13 cellular contexts compared by ENCODE assay signal in genomic region chr15:101246824-101247745, GRCh38. TPM values are rescaled to one million over a fixed set of nuclear protein-coding genes. Genes with fewer than 3 reads are reported as not detected.
DNase-seq lines count a peak whose midpoint lies in the region; ATAC-seq, FAIRE-seq and TF ChIP-seq lines count a peak whose summit lies in the region.
"Had no signal": no experiment of that assay in that cellular context is flagged by ENCODE, and none has a peak within 500 bp of the region (broad histone marks: within the 10 kb centered on the region; RNA-seq: fewer than 3 reads in every experiment).

No MANE protein-coding gene starts in this region.

- H3K9me3 ChIP-seq in keratinocyte (ENCODE audit: control insufficient read depth, low read depth, low read length): no peaks in the 10 kb centered on the region
- no peaks in the 10 kb centered on the region for H3K9me3 ChIP-seq in testis
- H3K9me3 ChIP-seq in MG63: no peaks in the 10 kb centered on the region
- no peaks in the 10 kb centered on the region for H3K9me3 ChIP-seq in Peyer's patch
- H3K9me3 ChIP-seq: thyroid gland had no signal

- H3K27me3 ChIP-seq in keratinocyte (ENCODE audit: control insufficient read depth, extremely low read depth, insufficient read depth, low read length): no peaks in the 10 kb centered on the region
- H3K27me3 ChIP-seq in testis: no peaks in the 10 kb centered on the region
- no peaks in the 10 kb centered on the region for H3K27me3 ChIP-seq in MG63
- H3K27me3 ChIP-seq in Peyer's patch: no peaks in the 10 kb centered on the region
- H3K27me3 ChIP-seq: thyroid gland had no signal

- dilution Hi-C loops in keratinocyte (cut with MboI; ENCODE audit: extremely low pct_ligation_motif_present, low sequenced_read_pairs): no loop called here

- TF ChIP-seq POLR2A in testis (IDR thresholded peaks at IDR 0.05) (no peak), Peyer's patch (IDR thresholded peaks at IDR 0.05) (no peak)

- no peak for ATAC-seq in activated CD8-positive, alpha-beta T cell treated with anti-CD3 and anti-CD28 coated beads, Interleukin-2, amount 10 ng/mL, durations not matched to agents 7 days and 5 days
- ATAC-seq: HCT116 had no signal

- no peak for TF ChIP-seq CTCF in keratinocyte (optimal IDR thresholded peaks at IDR 0.05 in 1 of 3, IDR thresholded peaks at IDR 0.05 in 1 of 3, conservative IDR thresholded peaks at IDR 0.05 in 1 of 3; ENCODE audit: extremely low read depth in 1 of 3, insufficient read depth in 2 of 3, low read length in 3 of 3)
- TF ChIP-seq CTCF in testis (IDR thresholded peaks at IDR 0.05): no peak
- TF ChIP-seq CTCF in Peyer's patch (IDR thresholded peaks at IDR 0.05): no peak

- H3K79me2 ChIP-seq in keratinocyte (ENCODE audit: control insufficient read depth, insufficient read depth, low read length): peaks cover 92% of the 10 kb centered on the region

- H3K27ac ChIP-seq in keratinocyte (ENCODE audit: control insufficient read depth, insufficient read depth, low read length) (no peak overlapping the region), testis (peak overlapping the region; percentile 32 to 68), Peyer's patch (peak overlapping the region in 1 of 4 donors; percentile 6)
- H3K27ac ChIP-seq: thyroid gland had no signal

- POLR2A ChIA-PET in activated CD8-positive, alpha-beta T cell treated with anti-CD3 and anti-CD28 coated beads, Interleukin-2, amount 10 ng/mL, durations not matched to agents 7 days and 5 days (lab: Charles Lee): interaction anchor here (1.3 kb wide), 1 partner anchor 47 kb away, joined by 5 read pairs; no protein-coding TSS in a partner anchor

- peak overlapping the region; percentile 24 for H3K4me2 ChIP-seq in keratinocyte (ENCODE audit: control insufficient read depth, extremely low read depth, insufficient read depth, low read depth, low read length)

- peaks cover 4% of the 10 kb centered on the region for H3K9me1 ChIP-seq in keratinocyte (ENCODE audit: control insufficient read depth, extremely low read depth, insufficient read depth, low read length)

- peak overlapping the region; percentile 15 for H3K27ac Mint-ChIP-seq in activated naive CD4-positive, alpha-beta T cell treated with anti-CD3 and anti-CD28 coated beads for 36 hours
- peak overlapping the region; percentile 67 for H3K27ac Mint-ChIP-seq in activated CD8-positive, alpha-beta T cell treated with anti-CD3 and anti-CD28 coated beads, Interleukin-2, amount 10 ng/mL, durations not matched to agents 7 days and 5 days

- no peak overlapping the region for H3K4me3 Mint-ChIP-seq in activated naive CD4-positive, alpha-beta T cell treated with anti-CD3 and anti-CD28 coated beads for 36 hours
- H3K4me3 Mint-ChIP-seq in activated CD8-positive, alpha-beta T cell treated with anti-CD3 and anti-CD28 coated beads, Interleukin-2, amount 10 ng/mL, durations not matched to agents 7 days and 5 days: peak overlapping the region; percentile 29

- H3K4me1 Mint-ChIP-seq in activated naive CD4-positive, alpha-beta T cell treated with anti-CD3 and anti-CD28 coated beads for 36 hours (ENCODE audit: low read depth): peaks cover 84% of the 10 kb centered on the region
- peaks cover 83% of the 10 kb centered on the region for H3K4me1 Mint-ChIP-seq in activated CD8-positive, alpha-beta T cell treated with anti-CD3 and anti-CD28 coated beads, Interleukin-2, amount 10 ng/mL, durations not matched to agents 7 days and 5 days (ENCODE audit: low read depth)

- H4K20me1 ChIP-seq in keratinocyte (ENCODE audit: control insufficient read depth, extremely low read depth, insufficient read depth, low read length): peaks cover 28% of the 10 kb centered on the region

- H3K27me3 Mint-ChIP-seq in activated naive CD4-positive, alpha-beta T cell treated with anti-CD3 and anti-CD28 coated beads for 36 hours (ENCODE audit: low read depth): no peaks in the 10 kb centered on the region
- no peaks in the 10 kb centered on the region for H3K27me3 Mint-ChIP-seq in activated CD8-positive, alpha-beta T cell treated with anti-CD3 and anti-CD28 coated beads, Interleukin-2, amount 10 ng/mL, durations not matched to agents 7 days and 5 days (ENCODE audit: low read depth)

- H3K4me1 ChIP-seq in keratinocyte (ENCODE audit: control insufficient read depth, extremely low read depth, insufficient read depth, low read length) (peaks cover 49% of the 10 kb centered on the region), testis (peaks cover 64% of the 10 kb centered on the region), Peyer's patch (peaks cover 0 to 66% (median 7%) of the 10 kb centered on the region in 4 donors)

- in situ Hi-C loops in G401 (cut with HindIII; ENCODE audit: low sequenced_read_pairs): no loop called here

- intact Hi-C loops in activated naive CD4-positive, alpha-beta T cell treated with anti-CD3 and anti-CD28 coated beads for 36 hours (cut with micrococcal nuclease): loop anchor here (5.0 kb wide), 1 partner anchor 330 kb away; the partner anchor contains the start of gene LRRK1
- intact Hi-C loops in testis (cut with DNase I; ENCODE audit: low total_unique reads): no loop called here

- H3K36me3 ChIP-seq in keratinocyte (ENCODE audit: control insufficient read depth in 2 of 2, extremely low read depth in 1 of 2, insufficient read depth in 2 of 2, low read length in 2 of 2) (peaks cover 3 to 7% of the 10 kb centered on the region in 2 experiments), testis (ENCODE audit: low read depth, missing control alignments) (no peaks in the 10 kb centered on the region), MG63 (peaks cover 71% of the 10 kb centered on the region), Peyer's patch (no peaks in the 10 kb centered on the region)
- H3K36me3 ChIP-seq: thyroid gland had no signal

- FAIRE-seq in keratinocyte (lab: Jason Lieb, UNC): no peak

- no peaks in the 10 kb centered on the region for H3K9me3 Mint-ChIP-seq in activated naive CD4-positive, alpha-beta T cell treated with anti-CD3 and anti-CD28 coated beads for 36 hours
- no peaks in the 10 kb centered on the region for H3K9me3 Mint-ChIP-seq in activated CD8-positive, alpha-beta T cell treated with anti-CD3 and anti-CD28 coated beads, Interleukin-2, amount 10 ng/mL, durations not matched to agents 7 days and 5 days (ENCODE audit: insufficient read depth)

- no peak overlapping the region for H3K4me3 ChIP-seq in keratinocyte (ENCODE audit: control insufficient read depth in 2 of 3, extremely low read depth in 1 of 3, insufficient read depth in 2 of 3, low read depth in 1 of 3, low read length in 3 of 3)
- no peak overlapping the region for H3K4me3 ChIP-seq in testis
- no peak overlapping the region for H3K4me3 ChIP-seq in MG63
- no peak overlapping the region for H3K4me3 ChIP-seq in Peyer's patch
- H3K4me3 ChIP-seq: thyroid gland had no signal

- WGBS in testis, 2 donors: 56 to 61% methylated on average over 10 of the region's 10 CpGs

- H2AFZ ChIP-seq in keratinocyte (ENCODE audit: control insufficient read depth, low read length): no peak overlapping the region

- H3K36me3 Mint-ChIP-seq in activated naive CD4-positive, alpha-beta T cell treated with anti-CD3 and anti-CD28 coated beads for 36 hours (ENCODE audit: low read depth): peaks cover 12% of the 10 kb centered on the region
- peaks cover 72% of the 10 kb centered on the region for H3K36me3 Mint-ChIP-seq in activated CD8-positive, alpha-beta T cell treated with anti-CD3 and anti-CD28 coated beads, Interleukin-2, amount 10 ng/mL, durations not matched to agents 7 days and 5 days (ENCODE audit: low read depth)

- no peak for DNase-seq in activated naive CD4-positive, alpha-beta T cell treated with anti-CD3 and anti-CD28 coated beads for 36 hours
- no peak for DNase-seq in activated naive CD4-positive, alpha-beta T cell treated with Interleukin-2 at 50 U/mL for 16 hours
- no peak for DNase-seq in activated CD8-positive, alpha-beta T cell treated with anti-CD3 and anti-CD28 coated beads, Interleukin-2, amount 10 ng/mL, durations not matched to agents 7 days and 5 days
- no peak for DNase-seq in keratinocyte (ENCODE audit: low read depth, low spot score)
- no peak for DNase-seq in testis
- no peak for DNase-seq in MG63
- no peak for DNase-seq in G401 (ENCODE audit: low spot score)
- no peak for DNase-seq in Peyer's patch
- DNase-seq: activated gamma-delta T cell treated with Interleukin-2 at 50 U/mL for 16 hours; effector memory CD4-positive, alpha-beta T cell; NCI-H1694; thyroid gland had no signal

- H3K9ac ChIP-seq in keratinocyte (ENCODE audit: control insufficient read depth, extremely low read depth, insufficient read depth, low read length): no peak overlapping the region

- CTCF ChIA-PET in activated naive CD4-positive, alpha-beta T cell treated with anti-CD3 and anti-CD28 coated beads for 36 hours (lab: Charles Lee): interaction anchor here (0.6 to 2.3 kb wide), 11 partner anchors 11 to 239 kb away, joined by 3 to 17 read pairs (median 3); no protein-coding TSS in a partner anchor
- CTCF ChIA-PET in activated CD8-positive, alpha-beta T cell treated with anti-CD3 and anti-CD28 coated beads, Interleukin-2, amount 10 ng/mL, durations not matched to agents 7 days and 5 days (lab: Charles Lee): interaction anchor here (0.8 to 10.6 kb wide), 8 partner anchors 8 to 231 kb away, joined by 3 to 123 read pairs (median 4); partner anchors contain the start of gene CHSY1

RNA-seq across cellular contexts. Expression of gene CHSY1, which starts 4.8 kb away (rescaled TPM):
- 10 to 100 TPM; 19.5 to 21.8 TPM for total RNA-seq in activated naive CD4-positive, alpha-beta T cell treated with anti-CD3 and anti-CD28 coated beads for 36 hours
- 10 to 100 TPM; 44.6 to 46.4 TPM for total RNA-seq in activated CD8-positive, alpha-beta T cell treated with anti-CD3 and anti-CD28 coated beads, Interleukin-2, amount 10 ng/mL, durations not matched to agents 7 days and 5 days
- polyA plus RNA-seq in keratinocyte (18.1 to 28.3 TPM (median 27.0 TPM) in 3 replicates), testis (ENCODE audit: insufficient read depth, low read depth, low replicate concordance) (20.0 TPM)
- polyA plus RNA-seq in keratinocyte (2011; ENCODE audit: low read depth): 5.1 TPM
- 15.2 and 20.9 TPM in 2 replicates for polyA plus RNA-seq in keratinocyte (2011; cell fraction: cytosol; rRNA removed)
- polyA plus RNA-seq in keratinocyte (2011; cell fraction: nucleus; rRNA removed): 33.3 and 36.1 TPM in 2 replicates
- 7.2 and 21.3 TPM in 2 replicates for polyA plus RNA-seq in keratinocyte (2012; ENCODE audit: low replicate concordance)
- 19.8 to 29.4 TPM (median 20.2 TPM) in 3 replicates for polyA minus RNA-seq in keratinocyte
- polyA minus RNA-seq in keratinocyte (2011; cell fraction: cytosol; rRNA and poly(A)+ RNA removed): 16.7 TPM
- 24.5 and 51.2 TPM in 2 replicates for polyA minus RNA-seq in keratinocyte (2011; cell fraction: nucleus; rRNA and poly(A)+ RNA removed)
- total RNA-seq in testis (10 to 100 TPM; 31.1 to 36.1 TPM), Peyer's patch (10 to 100 TPM in 1 of 4 donors, 1 to 10 TPM in 3; 8.1 to 31.4 (median 9.3) TPM)
- 9.5 and 11.0 TPM in 2 replicates for total RNA-seq in MG63 (2014; rRNA removed; shearing (Covaris generic); ENCODE audit: low replicate concordance)
- 9.5 and 11.0 TPM in 2 replicates for total RNA-seq in G401 (2014; rRNA removed; shearing (Covaris generic))

RNA-seq across cellular contexts. Expression of gene SELENOS, which starts 30.2 kb away (rescaled TPM):
- total RNA-seq in activated naive CD4-positive, alpha-beta T cell treated with anti-CD3 and anti-CD28 coated beads for 36 hours: 10 to 100 TPM; 13.1 to 15.3 TPM
- total RNA-seq in activated CD8-positive, alpha-beta T cell treated with anti-CD3 and anti-CD28 coated beads, Interleukin-2, amount 10 ng/mL, durations not matched to agents 7 days and 5 days: 10 to 100 TPM; 29.8 to 32.2 TPM
- polyA plus RNA-seq in keratinocyte (56.3 to 82.2 TPM (median 76.8 TPM) in 3 replicates), testis (ENCODE audit: insufficient read depth, low read depth, low replicate concordance) (178 TPM)
- polyA plus RNA-seq in keratinocyte (2011; ENCODE audit: low read depth): 175 TPM
- polyA plus RNA-seq in keratinocyte (2011; cell fraction: cytosol; rRNA removed): 54.9 and 69.2 TPM in 2 replicates
- polyA plus RNA-seq in keratinocyte (2011; cell fraction: nucleus; rRNA removed): 65.6 and 96.4 TPM in 2 replicates
- polyA plus RNA-seq in keratinocyte (2012; ENCODE audit: low replicate concordance): 55.9 and 57.6 TPM in 2 replicates
- 11.6 to 29.9 TPM (median 25.8 TPM) in 3 replicates for polyA minus RNA-seq in keratinocyte
- polyA minus RNA-seq in keratinocyte (2011; cell fraction: cytosol; rRNA and poly(A)+ RNA removed): 39.3 TPM
- 17.4 and 19.2 TPM in 2 replicates for polyA minus RNA-seq in keratinocyte (2011; cell fraction: nucleus; rRNA and poly(A)+ RNA removed)
- total RNA-seq in testis (100 to 1,000 TPM; 128 to 134 TPM), Peyer's patch (100 to 1,000 TPM in 2 of 4 donors, 10 to 100 TPM in 2; 14.0 to 119 (median 103) TPM)
- total RNA-seq in MG63 (2014; rRNA removed; shearing (Covaris generic); ENCODE audit: low replicate concordance): 131 and 133 TPM in 2 replicates
- total RNA-seq in G401 (2014; rRNA removed; shearing (Covaris generic)): 61.7 and 62.5 TPM in 2 replicates

RNA-seq across cellular contexts. Expression of gene SNRPA1, which starts 48.0 kb away (rescaled TPM):
- total RNA-seq in activated naive CD4-positive, alpha-beta T cell treated with anti-CD3 and anti-CD28 coated beads for 36 hours: 100 to 1,000 TPM; 205 to 212 TPM
- total RNA-seq in activated CD8-positive, alpha-beta T cell treated with anti-CD3 and anti-CD28 coated beads, Interleukin-2, amount 10 ng/mL, durations not matched to agents 7 days and 5 days: 100 to 1,000 TPM; 138 to 144 TPM
- polyA plus RNA-seq in keratinocyte: 44.3 to 106 TPM (median 82.6 TPM) in 3 replicates
- polyA plus RNA-seq in keratinocyte (2011; ENCODE audit: low read depth): 82.8 TPM
- 50.8 and 74.7 TPM in 2 replicates for polyA plus RNA-seq in keratinocyte (2011; cell fraction: cytosol; rRNA removed)
- 63.5 and 120 TPM in 2 replicates for polyA plus RNA-seq in keratinocyte (2011; cell fraction: nucleus; rRNA removed)
- polyA plus RNA-seq in keratinocyte (2012; ENCODE audit: low replicate concordance): 59.6 and 90.9 TPM in 2 replicates
- polyA minus RNA-seq in keratinocyte: 10.4 to 33.9 TPM (median 19.7 TPM) in 3 replicates
- polyA minus RNA-seq in keratinocyte (2011; cell fraction: cytosol; rRNA and poly(A)+ RNA removed): 19.0 TPM
- 13.9 and 21.9 TPM in 2 replicates for polyA minus RNA-seq in keratinocyte (2011; cell fraction: nucleus; rRNA and poly(A)+ RNA removed)
- total RNA-seq in testis: 10 to 100 TPM; 91.0 to 91.1 TPM
- 121 TPM for polyA plus RNA-seq in testis (ENCODE audit: insufficient read depth, low read depth, low replicate concordance)
- 134 and 190 TPM in 2 replicates for total RNA-seq in MG63 (2014; rRNA removed; shearing (Covaris generic); ENCODE audit: low replicate concordance)
- total RNA-seq in G401 (2014; rRNA removed; shearing (Covaris generic)): 74.6 and 106 TPM in 2 replicates
- 10 to 100 TPM; 36.4 to 80.0 (median 50.4) TPM for total RNA-seq in Peyer's patch
